In genomic region chr13:36918246-36919060, GRCh38 we compare ENCODE assay signal across 8 cellular contexts. TPM values are rescaled to one million over a fixed set of nuclear protein-coding genes. Genes with fewer than 3 reads are reported as not detected.
DNase-seq lines count a peak whose midpoint lies in the region; ATAC-seq and TF ChIP-seq lines count a peak whose summit lies in the region.

No MANE protein-coding gene starts in this region.

- no peaks in the 10 kb centered on the region for H3K79me2 ChIP-seq in parathyroid adenoma

- peaks cover 0 to 52% (median 0%) of the 10 kb centered on the region in 4 donors for H3K27me3 ChIP-seq in esophagus squamous epithelium
- no peaks in the 10 kb centered on the region for H3K27me3 ChIP-seq in parathyroid adenoma (ENCODE audit: control insufficient read depth, insufficient read depth, low read length)

- H3K36me3 Mint-ChIP-seq in activated CD8-positive, alpha-beta memory T cell treated with anti-CD3 and anti-CD28 coated beads, Interleukin-2, amount 10 ng/mL, durations not matched to agents 7 days and 5 days: no peaks in the 10 kb centered on the region

- H3K9me3 Mint-ChIP-seq in activated CD8-positive, alpha-beta memory T cell treated with anti-CD3 and anti-CD28 coated beads, Interleukin-2, amount 10 ng/mL, durations not matched to agents 7 days and 5 days (ENCODE audit: low read depth): no peaks in the 10 kb centered on the region

- no peak overlapping the region for H3K27ac Mint-ChIP-seq in activated CD8-positive, alpha-beta memory T cell treated with anti-CD3 and anti-CD28 coated beads, Interleukin-2, amount 10 ng/mL, durations not matched to agents 7 days and 5 days

- peaks cover 75% of the 10 kb centered on the region for H3K27me3 Mint-ChIP-seq in activated CD8-positive, alpha-beta memory T cell treated with anti-CD3 and anti-CD28 coated beads, Interleukin-2, amount 10 ng/mL, durations not matched to agents 7 days and 5 days

- peak overlapping the region; percentile 93 for H3K4me2 ChIP-seq in parathyroid adenoma (ENCODE audit: low read length)

- H3K4me1 ChIP-seq in esophagus squamous epithelium (peaks cover 0 to 37% (median 0%) of the 10 kb centered on the region in 3 donors), parathyroid adenoma (no peaks in the 10 kb centered on the region)

- H3K27ac ChIP-seq in esophagus squamous epithelium (peak overlapping the region in 3 of 4 donors; percentile 62 to 83 (median 78)), parathyroid adenoma (peak overlapping the region; percentile 32)

- no peak for ATAC-seq in HG03342 (IDR thresholded peaks at IDR 0.05; ENCODE audit: unreplicated experiment)
- ATAC-seq in activated CD8-positive, alpha-beta memory T cell treated with anti-CD3 and anti-CD28 coated beads, Interleukin-2, amount 10 ng/mL, durations not matched to agents 7 days and 5 days: no peak

- 29 to 33% methylated on average over 10 to 11 of the region's 11 CpGs for WGBS in esophagus squamous epithelium, 2 donors

- H3K4me3 Mint-ChIP-seq in activated CD8-positive, alpha-beta memory T cell treated with anti-CD3 and anti-CD28 coated beads, Interleukin-2, amount 10 ng/mL, durations not matched to agents 7 days and 5 days: no peak overlapping the region

- no peak overlapping the region for H3K9ac ChIP-seq in parathyroid adenoma

- H3K4me3 ChIP-seq in esophagus squamous epithelium (peak overlapping the region in 3 of 4 donors; percentile 55 to 77 (median 67)), parathyroid adenoma (ENCODE audit: low read depth, low read length) (peak overlapping the region; percentile 57)

- no peak for TF ChIP-seq POLR2A in esophagus squamous epithelium (IDR thresholded peaks at IDR 0.05)

- no peaks in the 10 kb centered on the region for H3K9me3 ChIP-seq in esophagus squamous epithelium
- no peaks in the 10 kb centered on the region for H3K9me3 ChIP-seq in parathyroid adenoma (ENCODE audit: control insufficient read depth, low read length)

- no peaks in the 10 kb centered on the region for H3K36me3 ChIP-seq in esophagus squamous epithelium
- H3K36me3 ChIP-seq in parathyroid adenoma (ENCODE audit: control insufficient read depth, insufficient read depth, low read length): no peaks in the 10 kb centered on the region

- H3K4me1 Mint-ChIP-seq in activated CD8-positive, alpha-beta memory T cell treated with anti-CD3 and anti-CD28 coated beads, Interleukin-2, amount 10 ng/mL, durations not matched to agents 7 days and 5 days: peaks cover 9% of the 10 kb centered on the region

- TF ChIP-seq CTCF in esophagus squamous epithelium (IDR thresholded peaks at IDR 0.05) (no peak), parathyroid adenoma (IDR thresholded peaks at IDR 0.05) (no peak), GM10266 (IDR thresholded peaks at IDR 0.05; ENCODE audit: control insufficient read depth, insufficient read depth, low read depth, missing control alignments) (no peak)

- CTCF ChIA-PET in activated CD8-positive, alpha-beta memory T cell treated with anti-CD3 and anti-CD28 coated beads, Interleukin-2, amount 10 ng/mL, durations not matched to agents 7 days and 5 days (lab: Charles Lee): no interaction called here

- intact Hi-C loops in esophagus squamous epithelium (cut with DNase I): no loop called here

- DNase-seq in GM03348 (ENCODE audit: low spot score) (peak; percentile 29), NCI-H82 treated with DMSO at 0.1 percent for 48 hours (lab: John Stamatoyannopoulos, UW; ENCODE audit: unreplicated experiment) (peak; percentile 69), esophagus squamous epithelium (lab: John Stamatoyannopoulos, UW) (no peak), mucosa of gallbladder (ENCODE audit: low spot score) (no peak), GM10266 (ENCODE audit: extremely low spot score) (no peak)
- no peak for DNase-seq in activated CD8-positive, alpha-beta memory T cell treated with anti-CD3 and anti-CD28 coated beads, Interleukin-2, amount 10 ng/mL, durations not matched to agents 7 days and 5 days

- H2AFZ ChIP-seq in parathyroid adenoma: peak overlapping the region; percentile 83

RNA-seq across cellular contexts. Expression of gene SMAD9, which starts 1.6 kb away (rescaled TPM):
- total RNA-seq in esophagus squamous epithelium (1 to 10 TPM in 3 of 4 donors, under 1 TPM in 1; 0.88 to 7.8 (median 2.9) TPM), mucosa of gallbladder (39.7 TPM)
- not detected for total RNA-seq in activated CD8-positive, alpha-beta memory T cell treated with anti-CD3 and anti-CD28 coated beads, Interleukin-2, amount 10 ng/mL, durations not matched to agents 7 days and 5 days

Comparison
In these comparisons a context has a peak if more than half of its experiments do, and no peak if none do; other contexts are left out.
1. DNase-seq: peak in GM03348 (single experiment) and NCI-H82 treated with DMSO at 0.1 percent for 48 hours (single experiment); none in esophagus squamous epithelium (single experiment), mucosa of gallbladder (single experiment), GM10266 (single experiment) and activated CD8-positive, alpha-beta memory T cell treated with anti-CD3 and anti-CD28 coated beads, Interleukin-2, amount 10 ng/mL, durations not matched to agents 7 days and 5 days (single experiment).